ENCODE assay signal across 18 cellular contexts in the genomic region with DNA sequence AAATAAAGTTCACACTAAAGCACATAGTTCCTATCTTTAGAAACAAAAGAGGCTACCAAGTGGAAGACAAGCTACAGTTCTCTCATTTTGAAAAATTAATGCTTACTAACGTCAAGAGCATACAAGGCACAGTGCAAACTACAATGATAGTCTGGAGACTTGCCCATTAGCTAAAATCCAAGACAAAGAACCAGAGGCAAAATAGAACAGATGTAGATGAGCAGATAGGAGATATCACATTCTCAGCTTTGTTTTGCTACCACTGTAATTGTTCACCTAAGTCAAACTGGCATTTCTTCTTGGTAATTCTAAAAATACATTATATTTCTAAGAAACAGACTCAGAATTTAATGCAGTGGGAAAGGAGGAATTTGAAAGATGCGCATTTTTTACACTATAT. TPM values are rescaled to one million over a fixed set of nuclear protein-coding genes. Genes with fewer than 3 reads are reported as not detected.
DNase-seq lines count a peak whose midpoint lies in the region; FAIRE-seq and TF ChIP-seq lines count a peak whose summit lies in the region.
"Had no signal": no experiment of that assay in that cellular context is flagged by ENCODE, and none has a peak within 500 bp of the region (broad histone marks: within the 10 kb centered on the region; RNA-seq: fewer than 3 reads in every experiment).

No MANE protein-coding gene starts in this region.

- intact Hi-C loops in activated T-helper 2 cell treated with anti-CD3 and anti-CD28 coated beads, Interferon-gamma antibody, Interleukin-2, Interleukin-4, amounts not matched to agents 10 μg/mL and 5 μg/mL and 100 μg/mL, durations not matched to agents 14 hours and 24 hours and 36 hours (cut with micrococcal nuclease): no loop called here

- DNase-seq in NCI-H2171 treated with DMSO at 0.1 percent for 48 hours (lab: John Stamatoyannopoulos, UW): peak; percentile 19
- no peak for DNase-seq in NCI-H2171 (lab: John Stamatoyannopoulos, UW)
- peak; percentile 26 for DNase-seq in NCI-H69 (lab: John Stamatoyannopoulos, UW)
- DNase-seq in H1 (ENCODE audit: low read depth in 1 of 2, low spot score in 2 of 2): no peak
- DNase-seq in activated T-helper 2 cell treated with anti-CD3 and anti-CD28 coated beads, Interferon-gamma antibody, Interleukin-2, Interleukin-4, amounts not matched to agents 10 μg/mL and 5 μg/mL and 100 μg/mL, durations not matched to agents 14 hours and 24 hours and 36 hours (ENCODE audit: low spot score): no peak
- no peak for DNase-seq in AG08396 (ENCODE audit: low spot score)
- DNase-seq in neuronal stem cell (ENCODE audit: low spot score): no peak
- DNase-seq: 8988T; activated naive CD8-positive, alpha-beta T cell treated with anti-CD3 and anti-CD28 coated beads, Interleukin-2, amount 10 ng/mL, durations not matched to agents 7 days and 5 days; CD4-positive, alpha-beta T cell; central memory CD4-positive, alpha-beta T cell; midbrain; MM.1S; NCI-H1930; stimulated activated CD4-positive, alpha-beta T cell treated with anti-CD3 and anti-CD28 coated beads, Interleukin-4, amount 100 ng/mL, for 24 hours; tibial artery had no signal

- H3K4me2 ChIP-seq in H1 (ENCODE audit: insufficient read depth in 1 of 2, low read depth in 2 of 2, low read length in 2 of 2) (peak overlapping the region; percentile 7 to 20; a peak in 1 of 4 replicates), neuronal stem cell (ENCODE audit: insufficient read depth, low read length, poor library complexity, severe bottlenecking) (no peak overlapping the region)

- H3K9me3 ChIP-seq in H1 (ENCODE audit: insufficient read depth in 2 of 2, low read depth in 1 of 2, low read length in 1 of 2) (no peaks in the 10 kb centered on the region), neuronal stem cell (replicated peaks in 1 of 2; ENCODE audit: control insufficient read depth in 2 of 2, insufficient read depth in 1 of 2, low read depth in 1 of 2, low read length in 2 of 2) (peaks cover 0 to 6% of the 10 kb centered on the region in 2 donors)
- H3K9me3 ChIP-seq: tibial artery had no signal

- H2BK12ac ChIP-seq in H1 (ENCODE audit: low read depth, low read length) (no peak overlapping the region), neuronal stem cell (ENCODE audit: low read length) (no peak overlapping the region)

- H3K4ac ChIP-seq in H1 (replicated peaks; ENCODE audit: insufficient read length, low read depth, low read length) (no peak overlapping the region), neuronal stem cell (ENCODE audit: low read length) (no peak overlapping the region)

- H2BK5ac ChIP-seq in H1 (ENCODE audit: low read depth, low read length) (no peak overlapping the region), neuronal stem cell (ENCODE audit: low read length) (no peak overlapping the region)

- no peak overlapping the region for H3K56ac ChIP-seq in H1 (replicated peaks; ENCODE audit: insufficient read length, low read depth, low read length)

- H3K36me3 Mint-ChIP-seq in nephron (ENCODE audit: low read depth): peaks cover 16% of the 10 kb centered on the region
- H3K36me3 Mint-ChIP-seq in activated T-helper 2 cell treated with anti-CD3 and anti-CD28 coated beads, Interferon-gamma antibody, Interleukin-2, Interleukin-4, amounts not matched to agents 10 μg/mL and 5 μg/mL and 100 μg/mL, durations not matched to agents 14 hours and 24 hours and 36 hours (ENCODE audit: low read depth): peaks cover 43% of the 10 kb centered on the region

- H2BK120ac ChIP-seq in H1 (replicated peaks; ENCODE audit: low read depth, low read length) (no peak overlapping the region), neuronal stem cell (ENCODE audit: low read depth, low read length) (no peak overlapping the region)

- no peaks in the 10 kb centered on the region; a peak in 1 of 8 replicates for H3K36me3 ChIP-seq in H1 (ENCODE audit: control insufficient read depth in 2 of 4, insufficient read depth in 4 of 4, low read length in 3 of 4)
- peaks cover 0 to 14% of the 10 kb centered on the region in 2 donors for H3K36me3 ChIP-seq in neuronal stem cell (replicated peaks in 1 of 2; ENCODE audit: control insufficient read depth in 2 of 2, insufficient read depth in 2 of 2, low read length in 2 of 2)
- H3K36me3 ChIP-seq: tibial artery had no signal

- no peak overlapping the region for H3K27ac Mint-ChIP-seq in nephron
- no peak overlapping the region for H3K27ac Mint-ChIP-seq in activated T-helper 2 cell treated with anti-CD3 and anti-CD28 coated beads, Interferon-gamma antibody, Interleukin-2, Interleukin-4, amounts not matched to agents 10 μg/mL and 5 μg/mL and 100 μg/mL, durations not matched to agents 14 hours and 24 hours and 36 hours
- H3K27ac Mint-ChIP-seq: activated naive CD8-positive, alpha-beta T cell treated with anti-CD3 and anti-CD28 coated beads, Interleukin-2, amount 10 ng/mL, durations not matched to agents 7 days and 5 days had no signal

- H3K9ac ChIP-seq in H1 (replicated peaks in 1 of 4; ENCODE audit: extremely low read depth in 1 of 4, low read depth in 3 of 4, low read length in 3 of 4) (no peak overlapping the region), neuronal stem cell (ENCODE audit: low read depth, low read length, poor library complexity) (no peak overlapping the region)

- H3K4me1 ChIP-seq in H1 (replicated peaks in 1 of 4; ENCODE audit: control insufficient read depth in 3 of 4, insufficient read depth in 4 of 4, low read length in 3 of 4) (peaks cover 0 to 17% (median 8%) of the 10 kb centered on the region in 4 experiments; a peak in 3 of 7 replicates), neuronal stem cell (ENCODE audit: control insufficient read depth in 2 of 2, insufficient read depth in 1 of 2, low read depth in 1 of 2, low read length in 2 of 2) (peaks cover 5 to 15% of the 10 kb centered on the region in 2 donors)

- TF ChIP-seq CTCF in H1 (IDR thresholded peaks at IDR 0.05; ENCODE audit: control extremely low read depth in 1 of 3, insufficient read depth in 1 of 3, low read depth in 1 of 3, low read length in 3 of 3) (no peak), nephron (IDR thresholded peaks at IDR 0.05; ENCODE audit: unreplicated experiment in 3 of 3) (no peak)

- H3K9me3 Mint-ChIP-seq in nephron: no peaks in the 10 kb centered on the region
- H3K9me3 Mint-ChIP-seq in activated T-helper 2 cell treated with anti-CD3 and anti-CD28 coated beads, Interferon-gamma antibody, Interleukin-2, Interleukin-4, amounts not matched to agents 10 μg/mL and 5 μg/mL and 100 μg/mL, durations not matched to agents 14 hours and 24 hours and 36 hours: no peaks in the 10 kb centered on the region
- H3K9me3 Mint-ChIP-seq: CD4-positive, alpha-beta T cell had no signal

- 75% methylated on average over 2 of the region's 2 CpGs; no CpG with 5 or more reads in 1 of the 2 experiments for WGBS in H1 (ENCODE audit: extremely low coverage in 1 of 2, insufficient coverage in 1 of 2, insufficient read length in 1 of 2, insufficient replicate concordance in 2 of 2, low coverage in 1 of 2, low lambda C conversion rate in 2 of 2, missing lambda C conversion rate in 1 of 2), 2 experiments
- no CpG with 5 or more reads among the region's 2 CpGs for WGBS in neuronal stem cell (ENCODE audit: extremely low coverage in 2 of 2, insufficient read length in 2 of 2, insufficient replicate concordance in 1 of 2), 2 donors

- POLR2A ChIA-PET in H1 (lab: Charles Lee; ENCODE audit: partially characterized antibody): interaction anchor here (0.6 to 2.1 kb wide), 4 partner anchors 9 to 1763 kb away, joined by 3 to 7 read pairs (median 5); a partner anchor contains a TSS

- H2BK20ac ChIP-seq in H1 (ENCODE audit: low read length): no peak overlapping the region

- H3K79me2 ChIP-seq in H1 (ENCODE audit: control insufficient read depth in 1 of 2, insufficient read depth in 2 of 2, low read length in 2 of 2): peaks cover 31 to 98% of the 10 kb centered on the region in 2 experiments

- CTCF ChIA-PET in H1 (lab: Charles Lee; ENCODE audit: partially characterized antibody): interaction anchor here (1.7 to 8.7 kb wide), 2 partner anchors 12 to 246 kb away, joined by 4 to 66 read pairs; no protein-coding TSS in a partner anchor

- H3K23me2 ChIP-seq in H1 (ENCODE audit: low read depth, low read length): no peaks in the 10 kb centered on the region

- H3K79me1 ChIP-seq in H1 (ENCODE audit: low read depth, low read length): peaks cover 3% of the 10 kb centered on the region; the same call in 1 of the 2 replicates
- H3K79me1 ChIP-seq in neuronal stem cell (ENCODE audit: low read depth, low read length): peaks cover 7% of the 10 kb centered on the region

- H3K14ac ChIP-seq in H1 (ENCODE audit: insufficient read length) (no peak overlapping the region), neuronal stem cell (ENCODE audit: low read length) (no peak overlapping the region)

- H4K8ac ChIP-seq in H1 (ENCODE audit: extremely low read depth, insufficient read depth, low read length) (no peak overlapping the region), neuronal stem cell (ENCODE audit: low read depth, low read length) (no peak overlapping the region)

- H4K91ac ChIP-seq in H1 (replicated peaks; ENCODE audit: insufficient read length, low read length) (no peak overlapping the region), neuronal stem cell (ENCODE audit: low read depth, low read length, poor library complexity) (no peak overlapping the region)

- peak overlapping the region in 2 of 3 experiments; percentile 18 to 33 for H3K4me3 Mint-ChIP-seq in nephron
- H3K4me3 Mint-ChIP-seq in activated T-helper 2 cell treated with anti-CD3 and anti-CD28 coated beads, Interferon-gamma antibody, Interleukin-2, Interleukin-4, amounts not matched to agents 10 μg/mL and 5 μg/mL and 100 μg/mL, durations not matched to agents 14 hours and 24 hours and 36 hours (ENCODE audit: low read depth): no peak overlapping the region

- no peak overlapping the region for H4K5ac ChIP-seq in H1 (ENCODE audit: insufficient read length, low read depth, low read length)

- TF ChIP-seq POLR2A in H1 (IDR thresholded peaks at IDR 0.05; ENCODE audit: control extremely low read depth in 1 of 2, low read depth in 2 of 2, low read length in 2 of 2): no peak

- TF ChIP-seq RAD21 in H1 (IDR thresholded peaks at IDR 0.05 in 1 of 2, conservative IDR thresholded peaks at IDR 0.05 in 1 of 2; ENCODE audit: low read depth in 2 of 2, low read length in 2 of 2): no peak

- H3K18ac ChIP-seq in H1 (ENCODE audit: extremely low read depth, low read length): no peak overlapping the region
- H3K18ac ChIP-seq in neuronal stem cell (ENCODE audit: low read length): no peak overlapping the region

- H2BK15ac ChIP-seq in H1 (ENCODE audit: low read length): no peak overlapping the region
- H2BK15ac ChIP-seq in neuronal stem cell (ENCODE audit: low read length): no peak overlapping the region

- peak overlapping the region in 1 of 4 experiments; percentile 99; a peak in 1 of 8 replicates for H3K4me3 ChIP-seq in H1 (ENCODE audit: extremely low read depth in 1 of 4, insufficient read depth in 2 of 4, low read depth in 3 of 4, low read length in 4 of 4)
- no peak overlapping the region for H3K4me3 ChIP-seq in neuronal stem cell (ENCODE audit: low read length in 2 of 2)
- H3K4me3 ChIP-seq: tibial artery had no signal

- H3K27ac ChIP-seq in H1 (ENCODE audit: low read depth, low read length): no peak overlapping the region; the same call in 1 of the 2 replicates
- H3K27ac ChIP-seq in neuronal stem cell (replicated peaks; ENCODE audit: low read length): no peak overlapping the region
- H3K27ac ChIP-seq: tibial artery had no signal

- peaks cover 2 to 4% of the 10 kb centered on the region in 2 experiments for H4K20me1 ChIP-seq in H1 (replicated peaks in 1 of 2; ENCODE audit: control insufficient read depth in 1 of 2, insufficient read depth in 2 of 2, low read length in 2 of 2)

- FAIRE-seq in H1 (lab: Jason Lieb, UNC): peak; percentile 19
- FAIRE-seq: RCC 7860 had no signal

- H3K23ac ChIP-seq in H1 (ENCODE audit: insufficient read length) (no peak overlapping the region), neuronal stem cell (ENCODE audit: low read depth, low read length, poor library complexity) (no peak overlapping the region)

- H2AK5ac ChIP-seq in H1 (ENCODE audit: low read depth, low read length) (no peak overlapping the region), neuronal stem cell (ENCODE audit: low read depth, low read length) (no peak overlapping the region)

- H3K4me1 Mint-ChIP-seq in nephron: peaks cover 36% of the 10 kb centered on the region
- peaks cover 53% of the 10 kb centered on the region for H3K4me1 Mint-ChIP-seq in activated T-helper 2 cell treated with anti-CD3 and anti-CD28 coated beads, Interferon-gamma antibody, Interleukin-2, Interleukin-4, amounts not matched to agents 10 μg/mL and 5 μg/mL and 100 μg/mL, durations not matched to agents 14 hours and 24 hours and 36 hours (ENCODE audit: low read depth)

- H2AFZ ChIP-seq in H1 (ENCODE audit: low read length) (no peak overlapping the region), neuronal stem cell (ENCODE audit: low read length) (no peak overlapping the region)

- TF ChIP-seq EP300 in H1 (IDR thresholded peaks at IDR 0.05; ENCODE audit: borderline replicate concordance in 1 of 2, low read depth in 2 of 2, low read length in 2 of 2): no peak

- no peaks in the 10 kb centered on the region for H3K27me3 Mint-ChIP-seq in nephron (ENCODE audit: low read depth)
- no peaks in the 10 kb centered on the region for H3K27me3 Mint-ChIP-seq in activated T-helper 2 cell treated with anti-CD3 and anti-CD28 coated beads, Interferon-gamma antibody, Interleukin-2, Interleukin-4, amounts not matched to agents 10 μg/mL and 5 μg/mL and 100 μg/mL, durations not matched to agents 14 hours and 24 hours and 36 hours (ENCODE audit: low read depth)
- H3K27me3 Mint-ChIP-seq: activated naive CD8-positive, alpha-beta T cell treated with anti-CD3 and anti-CD28 coated beads, Interleukin-2, amount 10 ng/mL, durations not matched to agents 7 days and 5 days; CD4-positive, alpha-beta T cell had no signal

- no peaks in the 10 kb centered on the region for H3K27me3 ChIP-seq in H1 (replicated peaks in 1 of 4; ENCODE audit: control insufficient read depth in 3 of 4, extremely low read depth in 1 of 4, insufficient read depth in 3 of 4, low read length in 3 of 4)
- H3K27me3 ChIP-seq in neuronal stem cell (ENCODE audit: control insufficient read depth in 3 of 3, insufficient read depth in 3 of 3, low read depth in 1 of 3, low read length in 3 of 3): no peaks in the 10 kb centered on the region
- H3K27me3 ChIP-seq: tibial artery had no signal

RNA-seq across cellular contexts. Expression of a gene that starts 5.2 kb away (rescaled TPM):
- total RNA-seq in H1 (2021; fragmentation: NEBNext Ultra II Directional; extraction: Animal tissue kit (Norgen Biotek cat#: 25700)): 65.8 and 71.0 TPM in 2 replicates
- polyA plus RNA-seq in H1 (2011; rRNA removed): 10.5 TPM in 2 replicates
- polyA plus RNA-seq in H1 (2011; cell fraction: cytosol; rRNA removed): 16.6 TPM
- 7.8 TPM for polyA plus RNA-seq in H1 (2011; cell fraction: nucleus; rRNA removed)
- polyA plus RNA-seq in H1 (2012, experiment 1 of 2): 23.8 to 56.6 TPM (median 32.7 TPM) in 4 replicates
- polyA plus RNA-seq in H1 (2012, experiment 2 of 2): 3.2 TPM
- 48.6 TPM for polyA plus RNA-seq in H1 (2013, experiment 1 of 2)
- polyA plus RNA-seq in H1 (2013, experiment 2 of 2): 54.2 TPM
- polyA minus RNA-seq in H1 (2011; rRNA and poly(A)+ RNA removed): 25.3 and 42.6 TPM in 2 replicates
- polyA minus RNA-seq in H1 (2011; cell fraction: cytosol; rRNA and poly(A)+ RNA removed): 12.8 TPM
- polyA minus RNA-seq in H1 (2011; cell fraction: nucleus; rRNA and poly(A)+ RNA removed): 20.3 TPM
- total RNA-seq in activated T-helper 2 cell treated with anti-CD3 and anti-CD28 coated beads, Interferon-gamma antibody, Interleukin-2, Interleukin-4, amounts not matched to agents 10 μg/mL and 5 μg/mL and 100 μg/mL, durations not matched to agents 14 hours and 24 hours and 36 hours: 52.7 and 61.6 TPM in 2 replicates
- 37.6 TPM for polyA plus RNA-seq in neuronal stem cell (2013, experiment 1 of 2)
- polyA plus RNA-seq in neuronal stem cell (2013, experiment 2 of 2): 37.5 TPM

RNA-seq across cellular contexts. Expression of a gene that starts 35.8 kb away (rescaled TPM):
- total RNA-seq in H1 (2021; fragmentation: NEBNext Ultra II Directional; extraction: Animal tissue kit (Norgen Biotek cat#: 25700)): 456 and 468 TPM in 2 replicates
- 198 and 262 TPM in 2 replicates for polyA plus RNA-seq in H1 (2011; rRNA removed)
- 257 TPM for polyA plus RNA-seq in H1 (2011; cell fraction: cytosol; rRNA removed)
- 167 TPM for polyA plus RNA-seq in H1 (2011; cell fraction: nucleus; rRNA removed)
- 351 to 525 TPM (median 436 TPM) in 4 replicates for polyA plus RNA-seq in H1 (2012, experiment 1 of 2)
- 2,411 TPM for polyA plus RNA-seq in H1 (2012, experiment 2 of 2)
- 1,987 TPM for polyA plus RNA-seq in H1 (2013, experiment 1 of 2)
- 1,925 TPM for polyA plus RNA-seq in H1 (2013, experiment 2 of 2)
- 31.6 and 33.7 TPM in 2 replicates for polyA minus RNA-seq in H1 (2011; rRNA and poly(A)+ RNA removed)
- polyA minus RNA-seq in H1 (2011; cell fraction: cytosol; rRNA and poly(A)+ RNA removed): 32.1 TPM
- polyA minus RNA-seq in H1 (2011; cell fraction: nucleus; rRNA and poly(A)+ RNA removed): 48.3 TPM
- total RNA-seq in activated T-helper 2 cell treated with anti-CD3 and anti-CD28 coated beads, Interferon-gamma antibody, Interleukin-2, Interleukin-4, amounts not matched to agents 10 μg/mL and 5 μg/mL and 100 μg/mL, durations not matched to agents 14 hours and 24 hours and 36 hours: 529 and 542 TPM in 2 replicates
- polyA plus RNA-seq in neuronal stem cell (2013, experiment 1 of 2): 1,152 TPM
- polyA plus RNA-seq in neuronal stem cell (2013, experiment 2 of 2): 1,071 TPM

Comparison
In these comparisons a context has a peak if more than half of its experiments do, and no peak if none do; other contexts are left out.
1. DNase-seq: peak in NCI-H2171 treated with DMSO at 0.1 percent for 48 hours (single experiment) and NCI-H69 (single experiment); none in NCI-H2171 (single experiment), H1 (0 of 2), activated T-helper 2 cell treated with anti-CD3 and anti-CD28 coated beads, Interferon-gamma antibody, Interleukin-2, Interleukin-4, amounts not matched to agents 10 μg/mL and 5 μg/mL and 100 μg/mL, durations not matched to agents 14 hours and 24 hours and 36 hours (single experiment), AG08396 (single experiment) and neuronal stem cell (single experiment).